ENCODE assay signal across 11 cellular contexts in genomic region chr10:26215534-26215922, GRCh38. TPM values are rescaled to one million over a fixed set of nuclear protein-coding genes. Genes with fewer than 3 reads are reported as not detected.
A peak's percentile ranks its signal among the peaks of the same experiment; 100 is the strongest.
DNase-seq lines count a peak whose midpoint lies in the region; ATAC-seq, FAIRE-seq and TF ChIP-seq lines count a peak whose summit lies in the region.
"Had no signal": no experiment of that assay in that cellular context is flagged by ENCODE, and none has a peak within 500 bp of the region (broad histone marks: within the 10 kb centered on the region; RNA-seq: fewer than 3 reads in every experiment).

No MANE protein-coding gene starts in this region.

- intact Hi-C loops in Calu3 (cut with micrococcal nuclease; ENCODE audit: unreplicated experiment) = no loop called here

- peaks cover 47% of the 10 kb centered on the region for H3K27me3 Mint-ChIP-seq in Calu3 (ENCODE audit: unreplicated experiment)
- peaks cover 84% of the 10 kb centered on the region for H3K27me3 Mint-ChIP-seq in central memory CD8-positive, alpha-beta T cell
- H3K27me3 Mint-ChIP-seq in nephron progenitor cell (ENCODE audit: low read depth, poor library complexity) = no peaks in the 10 kb centered on the region

- ATAC-seq in central memory CD8-positive, alpha-beta T cell (replicated peaks; ENCODE audit: extremely low read depth, poor library complexity, severe bottlenecking) = no peak

- H3K27ac ChIP-seq in HUES48 (ENCODE audit: low read depth, low read length) = no peak overlapping the region

- H3K36me3 ChIP-seq in HUES48 (ENCODE audit: control insufficient read depth, insufficient read depth, low read length) = no peaks in the 10 kb centered on the region

- H3K36me3 Mint-ChIP-seq in Calu3 (ENCODE audit: insufficient read depth, unreplicated experiment) = no peaks in the 10 kb centered on the region
- peaks cover 1% of the 10 kb centered on the region for H3K36me3 Mint-ChIP-seq in central memory CD8-positive, alpha-beta T cell (ENCODE audit: insufficient read depth)
- no peaks in the 10 kb centered on the region for H3K36me3 Mint-ChIP-seq in nephron progenitor cell (ENCODE audit: low read depth)

- H3K4me1 ChIP-seq in HUES48 (ENCODE audit: control insufficient read depth, insufficient read depth, low read length) = peaks cover 63% of the 10 kb centered on the region

- DNase-seq in Calu3 (no peak), nephron progenitor cell (peak; percentile 29), EL (no peak), HTR-8/SVneo (ENCODE audit: insufficient read length, low spot score) (no peak), NCI-H446 treated with DMSO at 0.1 percent for 48 hours (lab: John Stamatoyannopoulos, UW) (no peak)
- no peak for DNase-seq in central memory CD8-positive, alpha-beta T cell (ENCODE audit: low spot score in 2 of 2)
- DNase-seq in effector CD4-positive, alpha-beta T cell = no peak
- DNase-seq: OCI-M1 had no signal

- CTCF ChIA-PET in Calu3 (lab: Charles Lee) = no interaction called here

- peak overlapping the region; percentile 64 for H3K4me3 ChIP-seq in HUES48 (ENCODE audit: low read depth, low read length)

- no TSS peak for BruUV-seq in Calu3 (replicated peaks; lab: Mats Ljungman, UMichigan)

- TF ChIP-seq CTCF in Calu3 (IDR thresholded peaks at IDR 0.05; ENCODE audit: unreplicated experiment) = no peak
- no peak for TF ChIP-seq CTCF in nephron progenitor cell (IDR thresholded peaks at IDR 0.05)

- H3K27ac Mint-ChIP-seq in Calu3 (ENCODE audit: unreplicated experiment) = no peak overlapping the region
- no peak overlapping the region for H3K27ac Mint-ChIP-seq in central memory CD8-positive, alpha-beta T cell (ENCODE audit: low read depth)
- no peak overlapping the region for H3K27ac Mint-ChIP-seq in nephron progenitor cell

- H3K4me1 Mint-ChIP-seq in Calu3 (ENCODE audit: low read depth, unreplicated experiment) (no peaks in the 10 kb centered on the region), nephron progenitor cell (peaks cover 40% of the 10 kb centered on the region)
- H3K4me1 Mint-ChIP-seq in central memory CD8-positive, alpha-beta T cell = peaks cover 22% of the 10 kb centered on the region

- peaks cover 95% of the 10 kb centered on the region for H3K27me3 ChIP-seq in HUES48 (ENCODE audit: control insufficient read depth, insufficient read depth, low read length)

- H3K9ac ChIP-seq in HUES48 (ENCODE audit: low read depth, low read length) = 0 out of 2 replicates have a peak overlapping the region, but pooled peaks have one; percentile 0

- no peaks in the 10 kb centered on the region for H3K9me3 Mint-ChIP-seq in Calu3 (ENCODE audit: low read depth, unreplicated experiment)
- H3K9me3 Mint-ChIP-seq in central memory CD8-positive, alpha-beta T cell = no peaks in the 10 kb centered on the region
- H3K9me3 Mint-ChIP-seq in nephron progenitor cell = peaks cover 3% of the 10 kb centered on the region

- no peaks in the 10 kb centered on the region for H3K9me3 ChIP-seq in HUES48 (ENCODE audit: control insufficient read depth, insufficient read depth, low read length)

- no peak for FAIRE-seq in HTR-8/SVneo (lab: Jason Lieb, UNC)
- FAIRE-seq: colon had no signal

- H3K4me3 Mint-ChIP-seq in Calu3 (ENCODE audit: low read depth, unreplicated experiment) = peak overlapping the region; percentile 44
- peak overlapping the region; percentile 64 for H3K4me3 Mint-ChIP-seq in central memory CD8-positive, alpha-beta T cell
- H3K4me3 Mint-ChIP-seq in nephron progenitor cell = peak overlapping the region; percentile 80

RNA-seq across cellular contexts. Expression of gene GAD2, which starts 1.0 kb away (rescaled TPM):
- not detected in 2 replicates for total RNA-seq in Calu3 (2022)
- total RNA-seq: lung microvascular endothelial cell had no signal
